ENCODE assay signal across 24 cellular contexts in genomic region chr5:65108786-65109743, GRCh38.
DNase-seq lines count a peak whose midpoint lies in the region; ATAC-seq, FAIRE-seq and TF ChIP-seq lines count a peak whose summit lies in the region.
"Had no signal": no experiment of that assay in that cellular context is flagged by ENCODE, and none has a peak within 500 bp of the region (broad histone marks: within the 10 kb centered on the region; RNA-seq: fewer than 3 reads in every experiment).

No MANE protein-coding gene starts in this region.

- H3K4me2 ChIP-seq in keratinocyte (ENCODE audit: control insufficient read depth, extremely low read depth, insufficient read depth, low read depth, low read length) = no peak overlapping the region
- H3K4me2 ChIP-seq: BLaER1, PC-9 had no signal

- H3K27me3 ChIP-seq in brain microvascular endothelial cell (replicated peaks) (no peaks in the 10 kb centered on the region), keratinocyte (ENCODE audit: control insufficient read depth, extremely low read depth, insufficient read depth, low read length) (no peaks in the 10 kb centered on the region), stomach (no peaks in the 10 kb centered on the region)
- H3K27me3 ChIP-seq: upper lobe of left lung had no signal

- WGBS in stomach, 5 donors = 72 to 94% (median 81%) methylated on average over 3 of the region's 3 CpGs

- dilution Hi-C loops in keratinocyte (cut with MboI; ENCODE audit: extremely low pct_ligation_motif_present, low sequenced_read_pairs) = no loop called here

- H3K36me3 ChIP-seq in brain microvascular endothelial cell (replicated peaks) (no peaks in the 10 kb centered on the region), keratinocyte (ENCODE audit: control insufficient read depth in 2 of 2, extremely low read depth in 1 of 2, insufficient read depth in 2 of 2, low read length in 2 of 2) (no peaks in the 10 kb centered on the region), stomach (no peaks in the 10 kb centered on the region)
- H3K36me3 ChIP-seq: BLaER1, neutrophil, upper lobe of left lung had no signal

- in situ Hi-C loops in brain microvascular endothelial cell (cut with HindIII; ENCODE audit: low pct_ligation_motif_present, low sequenced_read_pairs) = no loop called here

- TF ChIP-seq CTCF in brain microvascular endothelial cell (IDR thresholded peaks at IDR 0.05; ENCODE audit: low read depth, low read length, missing control alignments) (no peak), keratinocyte (optimal IDR thresholded peaks at IDR 0.05 in 1 of 3, IDR thresholded peaks at IDR 0.05 in 1 of 3, conservative IDR thresholded peaks at IDR 0.05 in 1 of 3; ENCODE audit: extremely low read depth in 1 of 3, insufficient read depth in 2 of 3, low read length in 3 of 3) (no peak), stomach (IDR thresholded peaks at IDR 0.05) (no peak)

- H3K4me3 ChIP-seq in brain microvascular endothelial cell (ENCODE audit: low read depth, low read length) (no peak overlapping the region), keratinocyte (ENCODE audit: control insufficient read depth in 2 of 3, extremely low read depth in 1 of 3, insufficient read depth in 2 of 3, low read depth in 1 of 3, low read length in 3 of 3) (no peak overlapping the region), stomach (no peak overlapping the region)
- H3K4me3 ChIP-seq: BLaER1, coronary artery, PC-9, upper lobe of left lung had no signal

- no peak for ATAC-seq in GM19023 (IDR thresholded peaks at IDR 0.05; ENCODE audit: unreplicated experiment)
- no peak for ATAC-seq in HG03139 (IDR thresholded peaks at IDR 0.05; ENCODE audit: unreplicated experiment)
- ATAC-seq: activated CD8-positive, alpha-beta T cell treated with anti-CD3 and anti-CD28 coated beads, Interleukin-2, amount 10 ng/mL, durations not matched to agents 7 days and 5 days; effector memory CD8-positive, alpha-beta T cell had no signal

- H3K27ac ChIP-seq in brain microvascular endothelial cell (no peak overlapping the region), keratinocyte (ENCODE audit: control insufficient read depth, insufficient read depth, low read length) (peak overlapping the region; percentile 37), stomach (no peak overlapping the region)
- H3K27ac ChIP-seq: BLaER1, coronary artery, neutrophil, PC-9, upper lobe of left lung had no signal

- H3K9ac ChIP-seq in keratinocyte (ENCODE audit: control insufficient read depth, extremely low read depth, insufficient read depth, low read length) = no peak overlapping the region
- H3K9ac ChIP-seq: BLaER1 had no signal

- no peaks in the 10 kb centered on the region for H4K20me1 ChIP-seq in keratinocyte (ENCODE audit: control insufficient read depth, extremely low read depth, insufficient read depth, low read length)
- H4K20me1 ChIP-seq: BLaER1 had no signal

- intact Hi-C loops in stomach (cut with DNase I; ENCODE audit: low total_unique reads) = loop anchor here (10.0 kb wide), 1 partner anchor 376 kb away; the partner anchor contains the start of gene ADAMTS6

- FAIRE-seq in keratinocyte (lab: Jason Lieb, UNC) = no peak
- FAIRE-seq: GM12892 had no signal

- DNase-seq in AG08395 (ENCODE audit: low spot score) = peak; percentile 24
- DNase-seq in HS-5 (ENCODE audit: low read depth) = peak; percentile 40
- DNase-seq in brain microvascular endothelial cell = peak; percentile 5
- DNase-seq in keratinocyte (ENCODE audit: low read depth, low spot score) = no peak
- DNase-seq in stomach = no peak
- DNase-seq in NCI-H1436 (lab: John Stamatoyannopoulos, UW) = no peak
- DNase-seq: activated CD4-positive, CD25-positive, alpha-beta regulatory T cell treated with anti-CD3 and anti-CD28 coated beads, Interleukin-2, amount 50 U/mL, for 72 hours; activated CD8-positive, alpha-beta T cell treated with anti-CD3 and anti-CD28 coated beads, Interleukin-2, amount 10 ng/mL, durations not matched to agents 7 days and 5 days; activated gamma-delta T cell; COR-L47; DND-41; effector memory CD8-positive, alpha-beta T cell; H9; NCI-H524; PC-9; SIG-M5; substantia nigra; upper lobe of left lung had no signal

- no peak for TF ChIP-seq EP300 in stomach (IDR thresholded peaks at IDR 0.05)

- H3K79me2 ChIP-seq in keratinocyte (ENCODE audit: control insufficient read depth, insufficient read depth, low read length) = no peaks in the 10 kb centered on the region

- no peak overlapping the region for H2AFZ ChIP-seq in keratinocyte (ENCODE audit: control insufficient read depth, low read length)

- H3K9me3 ChIP-seq in keratinocyte (ENCODE audit: control insufficient read depth, low read depth, low read length) (no peaks in the 10 kb centered on the region), stomach (no peaks in the 10 kb centered on the region)
- H3K9me3 ChIP-seq: BLaER1, neutrophil, upper lobe of left lung had no signal

- TF ChIP-seq POLR2A in stomach (IDR thresholded peaks at IDR 0.05) = no peak

- no peaks in the 10 kb centered on the region for H3K9me1 ChIP-seq in keratinocyte (ENCODE audit: control insufficient read depth, extremely low read depth, insufficient read depth, low read length)

- H3K4me1 ChIP-seq in keratinocyte (ENCODE audit: control insufficient read depth, extremely low read depth, insufficient read depth, low read length) (peaks cover 13% of the 10 kb centered on the region), stomach (peaks cover 0 to 3% (median 1%) of the 10 kb centered on the region in 4 donors)

Comparison
In these comparisons a context has a peak if more than half of its experiments do, and no peak if none do; other contexts are left out.
1. DNase-seq: peak in AG08395 (single experiment), HS-5 (single experiment) and brain microvascular endothelial cell (single experiment); none in keratinocyte (single experiment), stomach (single experiment) and NCI-H1436 (single experiment).